7 cellular contexts compared by ENCODE assay signal in genomic region chr12:109358154-109358869, GRCh38. TPM values are rescaled to one million over a fixed set of nuclear protein-coding genes. Genes with fewer than 3 reads are reported as not detected.
A peak's percentile ranks its signal among the peaks of the same experiment; 100 is the strongest.
DNase-seq lines count a peak whose midpoint lies in the region; ATAC-seq, FAIRE-seq and TF ChIP-seq lines count a peak whose summit lies in the region.

No MANE protein-coding gene starts in this region.

- H3K27ac Mint-ChIP-seq in T-helper 1 cell treated with Interleukin-12 subunit alpha and Interleukin-12 subunit beta and Interleukin-4 antibody, amounts not matched to agents 30 μg/mL and 1 μg/mL, for 36 hours, result peak overlapping the region; percentile 49
- H3K27ac Mint-ChIP-seq in natural killer cell, result no peak overlapping the region

- H3K27me3 Mint-ChIP-seq in T-helper 1 cell treated with Interleukin-12 subunit alpha and Interleukin-12 subunit beta and Interleukin-4 antibody, amounts not matched to agents 30 μg/mL and 1 μg/mL, for 36 hours (ENCODE audit: low read depth), result peaks cover 37% of the 10 kb centered on the region
- H3K27me3 Mint-ChIP-seq in natural killer cell (ENCODE audit: low read depth in 2 of 2), result peaks cover 5 to 36% of the 10 kb centered on the region in 2 donors

- peak; percentile 88 for ATAC-seq in GM18861 (IDR thresholded peaks at IDR 0.05; ENCODE audit: unreplicated experiment)
- ATAC-seq in HG02623 (IDR thresholded peaks at IDR 0.05; ENCODE audit: unreplicated experiment), result peak; percentile 64
- ATAC-seq in natural killer cell, result no peak
- no peak for ATAC-seq in mucosa of descending colon
- ATAC-seq in HG03571 (IDR thresholded peaks at IDR 0.05; ENCODE audit: unreplicated experiment), result no peak

- H3K9me3 Mint-ChIP-seq in T-helper 1 cell treated with Interleukin-12 subunit alpha and Interleukin-12 subunit beta and Interleukin-4 antibody, amounts not matched to agents 30 μg/mL and 1 μg/mL, for 36 hours, result no peaks in the 10 kb centered on the region
- H3K9me3 Mint-ChIP-seq in natural killer cell, result no peaks in the 10 kb centered on the region

- H3K9me3 ChIP-seq in mucosa of descending colon, result no peaks in the 10 kb centered on the region

- intact Hi-C loops in natural killer cell (cut with micrococcal nuclease), result no loop called here
- intact Hi-C loops in mucosa of descending colon (cut with DNase I, micrococcal nuclease), result no loop called here

- no peak for FAIRE-seq in frontal cortex (lab: Jason Lieb, UNC)

- no peak for DNase-seq in natural killer cell
- no peak for DNase-seq in mucosa of descending colon
- DNase-seq in frontal cortex (ENCODE audit: low spot score in 2 of 2), result no peak

- H3K4me3 ChIP-seq in mucosa of descending colon, result no peak overlapping the region

- TF ChIP-seq CTCF in natural killer cell (IDR thresholded peaks at IDR 0.05) (no peak), mucosa of descending colon (IDR thresholded peaks at IDR 0.05) (no peak)

- H3K4me1 Mint-ChIP-seq in T-helper 1 cell treated with Interleukin-12 subunit alpha and Interleukin-12 subunit beta and Interleukin-4 antibody, amounts not matched to agents 30 μg/mL and 1 μg/mL, for 36 hours (ENCODE audit: low read depth), result peaks cover 10% of the 10 kb centered on the region
- H3K4me1 Mint-ChIP-seq in natural killer cell, result peaks cover 0 to 7% of the 10 kb centered on the region in 2 donors

- no peaks in the 10 kb centered on the region for H3K36me3 ChIP-seq in mucosa of descending colon (ENCODE audit: low read depth)

- no peaks in the 10 kb centered on the region for H3K36me3 Mint-ChIP-seq in T-helper 1 cell treated with Interleukin-12 subunit alpha and Interleukin-12 subunit beta and Interleukin-4 antibody, amounts not matched to agents 30 μg/mL and 1 μg/mL, for 36 hours (ENCODE audit: low read depth)
- no peaks in the 10 kb centered on the region for H3K36me3 Mint-ChIP-seq in natural killer cell

- peak overlapping the region; percentile 42 for H3K4me3 Mint-ChIP-seq in T-helper 1 cell treated with Interleukin-12 subunit alpha and Interleukin-12 subunit beta and Interleukin-4 antibody, amounts not matched to agents 30 μg/mL and 1 μg/mL, for 36 hours
- peak overlapping the region; percentile 6 for H3K4me3 Mint-ChIP-seq in natural killer cell

- no peaks in the 10 kb centered on the region for H3K4me1 ChIP-seq in mucosa of descending colon (ENCODE audit: low read depth)

RNA-seq across cellular contexts. Expression of gene MYO1H, which starts 10.6 kb away (rescaled TPM):
- total RNA-seq in natural killer cell (not detected), mucosa of descending colon (under 1 TPM in 1 of 3 donors, not detected in 2; 0.41 TPM), frontal cortex (under 0.01 TPM)

RNA-seq across cellular contexts. Expression of gene FOXN4, which starts 49.2 kb away (rescaled TPM):
- total RNA-seq in natural killer cell (not detected), mucosa of descending colon (under 1 TPM in 1 of 3 donors, not detected in 2; 0.25 TPM), frontal cortex (under 0.01 TPM)

Comparison
In these comparisons a context has a peak if more than half of its experiments do, and no peak if none do; other contexts are left out.
1. ATAC-seq: peak in GM18861 (single experiment) and HG02623 (single experiment); none in natural killer cell (0 of 3), mucosa of descending colon (single experiment) and HG03571 (single experiment).